21 cellular contexts compared by ENCODE assay signal in the genomic region with DNA sequence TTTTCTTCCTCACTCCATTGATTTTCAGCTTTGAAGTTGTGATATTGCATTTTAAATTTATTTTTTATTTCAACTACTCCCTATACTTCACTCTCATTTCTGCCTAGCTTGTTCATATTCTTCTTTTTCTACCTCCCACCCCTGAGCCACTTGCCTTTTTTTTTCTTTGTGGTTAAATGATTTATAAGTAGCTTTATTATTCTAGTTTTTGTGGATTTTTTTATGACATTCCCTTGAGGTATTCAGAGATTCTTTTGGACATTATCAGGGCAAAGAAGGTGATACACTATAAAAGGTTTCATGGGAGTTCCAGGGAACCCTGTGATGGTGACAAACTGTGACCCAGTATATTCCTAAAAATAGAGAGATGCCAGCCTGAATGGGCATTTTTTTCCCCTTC. TPM values are rescaled to one million over a fixed set of nuclear protein-coding genes. Genes with fewer than 3 reads are reported as not detected.
DNase-seq lines count a peak whose midpoint lies in the region; ATAC-seq, FAIRE-seq and TF ChIP-seq lines count a peak whose summit lies in the region.
"Had no signal": no experiment of that assay in that cellular context is flagged by ENCODE, and none has a peak within 500 bp of the region (broad histone marks: within the 10 kb centered on the region; RNA-seq: fewer than 3 reads in every experiment).

No MANE protein-coding gene starts in this region.

- H3K9me3 ChIP-seq in CD4-positive, alpha-beta memory T cell (ENCODE audit: control insufficient read depth in 1 of 2, low read length in 2 of 2): no peaks in the 10 kb centered on the region
- no peaks in the 10 kb centered on the region for H3K9me3 ChIP-seq in GM12878 (replicated peaks; ENCODE audit: control insufficient read depth, insufficient read depth, low read length)
- H3K9me3 ChIP-seq: right lobe of liver, tibial nerve had no signal

- SMC1A ChIA-PET in GM12878 (lab: Charles Lee; ENCODE audit: uncharacterized antibody, unreplicated experiment): interaction anchor here (0.6 to 2.8 kb wide), 16 partner anchors 8 to 330 kb away, joined by 3 to 15 read pairs (median 4); no protein-coding TSS in a partner anchor

- peak overlapping the region in 3 of 8 donors; percentile 2 to 65 (median 31) for H3K4me3 Mint-ChIP-seq in CD4-positive, alpha-beta memory T cell
- peak overlapping the region; percentile 52 for H3K4me3 Mint-ChIP-seq in nephron progenitor cell
- H3K4me3 Mint-ChIP-seq: stimulated activated naive B cell treated with anti-CD40 and anti-IgM and Interleukin-4, amounts not matched to agents 10 μg/mL and 1 μg/mL and 100 μg/mL, for 72 hours; T-helper 2 cell treated with Interferon-gamma antibody and Interleukin-4, amounts not matched to agents 5 μg/mL and 100 μg/mL, for 36 hours had no signal

- peak overlapping the region; percentile 29; the same call in 1 of the 2 replicates for H3K4me2 ChIP-seq in GM12878 (ENCODE audit: control insufficient read depth, insufficient read depth)

- no peaks in the 10 kb centered on the region for H4K20me1 ChIP-seq in GM12878 (ENCODE audit: control insufficient read depth, insufficient read depth)

- TF ChIP-seq CTCF in GM12878 (IDR thresholded peaks at IDR 0.05 in 2 of 3, conservative IDR thresholded peaks at IDR 0.05 in 1 of 3; ENCODE audit: control insufficient read depth in 2 of 3, extremely low read depth in 1 of 3, insufficient read depth in 1 of 3, low read depth in 3 of 3, low read length in 3 of 3): no peak
- no peak for TF ChIP-seq CTCF in nephron progenitor cell (IDR thresholded peaks at IDR 0.05)

- in situ Hi-C loops in GM12878 (cut with MboI): no loop called here

- H3K27me3 Mint-ChIP-seq in CD4-positive, alpha-beta memory T cell: no peaks in the 10 kb centered on the region
- H3K27me3 Mint-ChIP-seq in nephron progenitor cell (ENCODE audit: low read depth, poor library complexity): no peaks in the 10 kb centered on the region
- H3K27me3 Mint-ChIP-seq: stimulated activated naive B cell treated with anti-CD40 and anti-IgM and Interleukin-4, amounts not matched to agents 10 μg/mL and 1 μg/mL and 100 μg/mL, for 72 hours had no signal

- DNase-seq in CD4-positive, alpha-beta memory T cell: no peak
- DNase-seq in M059J (ENCODE audit: low read depth): peak; percentile 52
- no peak for DNase-seq in GM12878 (ENCODE audit: low read depth, low spot score)
- DNase-seq in nephron progenitor cell: no peak
- no peak for DNase-seq in ureter (ENCODE audit: low spot score)
- DNase-seq in NK-92 (lab: John Stamatoyannopoulos, UW; ENCODE audit: unreplicated experiment): no peak
- DNase-seq: activated effector memory CD4-positive, alpha-beta T cell treated with anti-CD3 and anti-CD28 coated beads, Interleukin-2, amount 50 U/mL, for 16 hours; AML-193; Calu3; cerebellar nuclear complex; effector memory CD4-positive, alpha-beta T cell; left ventricle myocardium superior; NCI-H2171; NCI-H526 treated with DMSO at 0.1 percent for 48 hours; right lobe of liver; SHP77 treated with DMSO at 0.1 percent for 48 hours; stimulated activated naive B cell treated with anti-CD40 and anti-IgM and Interleukin-4, amounts not matched to agents 10 μg/mL and 1 μg/mL and 100 μg/mL, for 72 hours had no signal

- BruUV-seq in GM12878 (replicated peaks; lab: Mats Ljungman, UMichigan): no TSS peak

- H3K9me3 Mint-ChIP-seq in CD4-positive, alpha-beta memory T cell: no peaks in the 10 kb centered on the region
- no peaks in the 10 kb centered on the region for H3K9me3 Mint-ChIP-seq in nephron progenitor cell
- H3K9me3 Mint-ChIP-seq: stimulated activated naive B cell treated with anti-CD40 and anti-IgM and Interleukin-4, amounts not matched to agents 10 μg/mL and 1 μg/mL and 100 μg/mL, for 72 hours; T-helper 2 cell treated with Interferon-gamma antibody and Interleukin-4, amounts not matched to agents 5 μg/mL and 100 μg/mL, for 36 hours had no signal

- no peaks in the 10 kb centered on the region for H3K27me3 ChIP-seq in CD4-positive, alpha-beta memory T cell (ENCODE audit: insufficient read depth, low read length)
- H3K27me3 ChIP-seq in GM12878 (replicated peaks in 1 of 2; ENCODE audit: control insufficient read depth in 2 of 2, insufficient read depth in 2 of 2, low read length in 1 of 2): no peaks in the 10 kb centered on the region
- H3K27me3 ChIP-seq: right lobe of liver, tibial nerve had no signal

- H3K9ac ChIP-seq in GM12878 (ENCODE audit: control insufficient read depth, insufficient read depth, low read length): no peak overlapping the region

- no peak overlapping the region for H2AFZ ChIP-seq in GM12878 (ENCODE audit: control insufficient read depth, low read depth, low read length)

- no peak overlapping the region for H3K27ac ChIP-seq in CD4-positive, alpha-beta memory T cell (ENCODE audit: low read depth, low read length)
- H3K27ac ChIP-seq in GM12878 (ENCODE audit: control insufficient read depth, insufficient read depth): no peak overlapping the region
- H3K27ac ChIP-seq: right lobe of liver, tibial nerve had no signal

- POLR2A ChIA-PET in CD4-positive, alpha-beta memory T cell (lab: Charles Lee; ENCODE audit: partially characterized antibody): interaction anchor here (1.7 kb wide), 1 partner anchor 18 kb away, joined by 9 read pairs; a partner anchor contains a TSS
- POLR2A ChIA-PET in GM12878 (lab: Charles Lee): interaction anchor here (0.5 to 1.4 kb wide), 6 partner anchors 16 to 1784 kb away, joined by 3 to 8 read pairs (median 4); no protein-coding TSS in a partner anchor

- peaks cover 17 to 37% (median 26%) of the 10 kb centered on the region in 4 donors for H3K4me1 Mint-ChIP-seq in CD4-positive, alpha-beta memory T cell
- H3K4me1 Mint-ChIP-seq in nephron progenitor cell: peaks cover 51% of the 10 kb centered on the region

- peaks cover 13 to 17% of the 10 kb centered on the region in 2 donors for H3K36me3 Mint-ChIP-seq in CD4-positive, alpha-beta memory T cell
- H3K36me3 Mint-ChIP-seq in nephron progenitor cell (ENCODE audit: low read depth): peaks cover 27% of the 10 kb centered on the region

- H3K36me3 ChIP-seq in CD4-positive, alpha-beta memory T cell (ENCODE audit: insufficient read depth, low read length): no peaks in the 10 kb centered on the region
- H3K36me3 ChIP-seq in GM12878 (ENCODE audit: control insufficient read depth in 2 of 2, insufficient read depth in 2 of 2, low read length in 1 of 2): no peaks in the 10 kb centered on the region

- ATAC-seq in GM12878 (no peak), GM18870 (IDR thresholded peaks at IDR 0.05; ENCODE audit: unreplicated experiment) (no peak), GM21717 (IDR thresholded peaks at IDR 0.05; ENCODE audit: unreplicated experiment) (no peak)
- ATAC-seq: left ventricle myocardium superior; right lobe of liver; stimulated activated naive B cell treated with anti-CD40 and anti-IgM and Interleukin-4, amounts not matched to agents 10 μg/mL and 1 μg/mL and 100 μg/mL, for 72 hours had no signal

- no peak for TF ChIP-seq POLR2A in GM12878 (IDR thresholded peaks at IDR 0.05; ENCODE audit: low read depth, low read length)

- peaks cover 33% of the 10 kb centered on the region for H3K4me1 ChIP-seq in CD4-positive, alpha-beta memory T cell (ENCODE audit: insufficient read depth, low read length)
- H3K4me1 ChIP-seq in GM12878 (ENCODE audit: control insufficient read depth, insufficient read depth, low read length): no peaks in the 10 kb centered on the region

- intact Hi-C loops in CD4-positive, alpha-beta memory T cell (cut with micrococcal nuclease): no loop called here
- intact Hi-C loops in GM12878 (cut with micrococcal nuclease; ENCODE audit: unreplicated experiment): loop anchor here (5.0 kb wide), 1 partner anchor 318 kb away; a partner anchor contains a TSS

- TF ChIP-seq EP300 in GM12878 (IDR thresholded peaks at IDR 0.05; ENCODE audit: borderline replicate concordance in 1 of 2, control insufficient read depth in 1 of 2, low read depth in 2 of 2, low read length in 2 of 2): no peak

- H3K27ac Mint-ChIP-seq in CD4-positive, alpha-beta memory T cell: peak overlapping the region in 4 of 7 donors; percentile 46 to 77 (median 70)
- no peak overlapping the region for H3K27ac Mint-ChIP-seq in nephron progenitor cell
- H3K27ac Mint-ChIP-seq: stimulated activated naive B cell treated with anti-CD40 and anti-IgM and Interleukin-4, amounts not matched to agents 10 μg/mL and 1 μg/mL and 100 μg/mL, for 72 hours; T-helper 2 cell treated with Interferon-gamma antibody and Interleukin-4, amounts not matched to agents 5 μg/mL and 100 μg/mL, for 36 hours had no signal

- RAD21 ChIA-PET in GM12878 (lab: Charles Lee; ENCODE audit: unreplicated experiment): interaction anchor here (0.8 to 2.0 kb wide), 6 partner anchors 18 to 238 kb away, joined by 3 to 6 read pairs (median 3); no protein-coding TSS in a partner anchor

- H3K4me3 ChIP-seq in CD4-positive, alpha-beta memory T cell (ENCODE audit: low read length in 2 of 2): no peak overlapping the region
- H3K4me3 ChIP-seq in GM12878: no peak overlapping the region
- H3K4me3 ChIP-seq: right lobe of liver, tibial nerve had no signal

- H3K79me2 ChIP-seq in GM12878 (ENCODE audit: control insufficient read depth, insufficient read depth, low read length): peaks cover 39% of the 10 kb centered on the region

- TF ChIP-seq RAD21 in GM12878 (IDR thresholded peaks at IDR 0.05; ENCODE audit: insufficient read depth, low read depth, low read length): no peak

- no peak for FAIRE-seq in GM12878 (lab: Jason Lieb, UNC)

- CTCF ChIA-PET in CD4-positive, alpha-beta memory T cell (lab: Charles Lee; ENCODE audit: partially characterized antibody): interaction anchor here (1.0 to 1.2 kb wide), 3 partner anchors 16 to 22 kb away, joined by 3 to 4 read pairs (median 3); no protein-coding TSS in a partner anchor
- CTCF ChIA-PET in GM12878 (lab: Yijun Ruan, JAX): interaction anchor here (0.8 to 2.0 kb wide), 11 partner anchors 9 to 312 kb away, joined by 3 to 7 read pairs (median 3); no protein-coding TSS in a partner anchor

RNA-seq across cellular contexts. Expression of a gene that starts 3.3 kb away (rescaled TPM):
- total RNA-seq in CD4-positive, alpha-beta memory T cell: 10 to 100 TPM in 1 of 2 experiments, 1 to 10 TPM in 1; 9.5 to 13.4 TPM
- polyA plus RNA-seq in CD4-positive, alpha-beta memory T cell: 10 to 100 TPM; 11.2 to 13.0 TPM
- 2.9 and 4.1 TPM in 2 replicates for total RNA-seq in M059J (2014; rRNA removed; shearing (Covaris generic))
- total RNA-seq in GM12878 (2013; cell fraction: nucleolus; rRNA removed): 11.1 and 14.2 TPM in 2 replicates
- total RNA-seq in GM12878 (2014; rRNA removed) (5.8 and 7.5 TPM in 2 replicates), GM12878 (2014; rRNA removed; fragmentation: Illumina TruSeq; extraction: Trizol) (2.3 and 3.4 TPM in 2 replicates), GM12878 (2021) (6.2 and 7.4 TPM in 2 replicates), ureter (4.2 TPM)
- 0.39 TPM for polyA plus RNA-seq in GM12878 (2011; ENCODE audit: low read depth)
- polyA plus RNA-seq in GM12878 (2011; rRNA removed) (3.6 and 6.1 TPM in 2 replicates), GM12878 (2014; fragmentation: Illumina TruSeq; extraction: Trizol) (1.7 and 3.2 TPM in 2 replicates), GM12878 (2014; fragmentation: Nextera tagmentation; extraction: Ambion mirVana) (1 to 10 TPM; 1.4 to 4.5 TPM), GM12878 (2014; rRNA removed) (4.0 and 5.2 TPM in 2 replicates), GM12878 (2016; fragmentation: Nextera tagmentation; extraction: Ambion mirVana) (1 to 10 TPM; 7.7 to 8.7 TPM)
- 3.0 and 4.0 TPM in 2 replicates for polyA plus RNA-seq in GM12878 (2011; cell fraction: cytosol; rRNA removed)
- polyA plus RNA-seq in GM12878 (2011; cell fraction: nucleus; rRNA removed): 5.3 and 6.0 TPM in 2 replicates
- 2.9 and 3.7 TPM in 2 replicates for polyA plus RNA-seq in GM12878 (2012)
- 3.5 and 3.6 TPM in 2 replicates for polyA minus RNA-seq in GM12878 (2011; rRNA and poly(A)+ RNA removed)
- polyA minus RNA-seq in GM12878 (2011; cell fraction: cytosol; rRNA and poly(A)+ RNA removed): 1.5 and 2.1 TPM in 2 replicates
- 13.2 and 28.5 TPM in 2 replicates for polyA minus RNA-seq in GM12878 (2011; cell fraction: nucleus; rRNA and poly(A)+ RNA removed)

RNA-seq across cellular contexts. Expression of a gene that starts 18.3 kb away (rescaled TPM):
- total RNA-seq in CD4-positive, alpha-beta memory T cell: 10 to 100 TPM; 27.8 to 31.4 TPM
- polyA plus RNA-seq in CD4-positive, alpha-beta memory T cell: 10 to 100 TPM; 15.2 to 22.0 TPM
- 5.5 and 18.0 TPM in 2 replicates for total RNA-seq in M059J (2014; rRNA removed; shearing (Covaris generic))
- total RNA-seq in GM12878 (2013; cell fraction: nucleolus; rRNA removed): 39.1 and 40.1 TPM in 2 replicates
- total RNA-seq in GM12878 (2014; rRNA removed) (5.9 and 6.3 TPM in 2 replicates), GM12878 (2014; rRNA removed; fragmentation: Illumina TruSeq; extraction: Trizol) (10.7 and 10.9 TPM in 2 replicates), GM12878 (2021) (19.3 and 19.4 TPM in 2 replicates), ureter (31.1 TPM)
- polyA plus RNA-seq in GM12878 (2011; ENCODE audit: low read depth): 8.7 TPM
- polyA plus RNA-seq in GM12878 (2011; rRNA removed) (5.1 and 7.0 TPM in 2 replicates), GM12878 (2014; fragmentation: Illumina TruSeq; extraction: Trizol) (12.5 and 13.6 TPM in 2 replicates), GM12878 (2014; fragmentation: Nextera tagmentation; extraction: Ambion mirVana) (1 to 10 TPM; 1.3 to 2.0 TPM), GM12878 (2014; rRNA removed) (8.3 and 10.2 TPM in 2 replicates), GM12878 (2016; fragmentation: Nextera tagmentation; extraction: Ambion mirVana) (10 to 100 TPM; 14.6 to 16.6 TPM)
- 2.6 and 3.7 TPM in 2 replicates for polyA plus RNA-seq in GM12878 (2011; cell fraction: cytosol; rRNA removed)
- polyA plus RNA-seq in GM12878 (2011; cell fraction: nucleus; rRNA removed): 16.5 and 22.6 TPM in 2 replicates
- 12.2 and 15.8 TPM in 2 replicates for polyA plus RNA-seq in GM12878 (2012)
- 14.6 and 16.8 TPM in 2 replicates for polyA minus RNA-seq in GM12878 (2011; rRNA and poly(A)+ RNA removed)
- polyA minus RNA-seq in GM12878 (2011; cell fraction: cytosol; rRNA and poly(A)+ RNA removed): 3.1 and 5.3 TPM in 2 replicates
- 30.6 and 61.8 TPM in 2 replicates for polyA minus RNA-seq in GM12878 (2011; cell fraction: nucleus; rRNA and poly(A)+ RNA removed)
